Comparison of ENCODE assay signal across 13 cellular contexts in genomic region chr1:159869173-159869572, GRCh38. TPM values are rescaled to one million over a fixed set of nuclear protein-coding genes. Genes with fewer than 3 reads are reported as not detected.
DNase-seq lines count a peak whose midpoint lies in the region; ATAC-seq and TF ChIP-seq lines count a peak whose summit lies in the region.
"Had no signal": no experiment of that assay in that cellular context is flagged by ENCODE, and none has a peak within 500 bp of the region (broad histone marks: within the 10 kb centered on the region; RNA-seq: fewer than 3 reads in every experiment).

No MANE protein-coding gene starts in this region.

- H3K4me3 Mint-ChIP-seq in T-helper 2 cell treated with Interferon-gamma antibody and Interleukin-4, amounts not matched to agents 5 μg/mL and 100 μg/mL, for 36 hours, result no peak overlapping the region
- H3K4me3 Mint-ChIP-seq: brain, immature natural killer cell had no signal

- H3K27me3 ChIP-seq in SJCRH30 (peaks cover 1% of the 10 kb centered on the region; the same call in 1 of the 2 replicates), Karpas-422 (ENCODE audit: low read length) (no peaks in the 10 kb centered on the region), Peyer's patch (no peaks in the 10 kb centered on the region)
- H3K27me3 ChIP-seq: right lobe of liver, upper lobe of left lung had no signal

- no peaks in the 10 kb centered on the region for H4K20me1 ChIP-seq in Karpas-422 (ENCODE audit: insufficient read depth, low read depth, low read length)

- H3K36me3 ChIP-seq in SJCRH30 (no peaks in the 10 kb centered on the region), Karpas-422 (ENCODE audit: insufficient read depth, low read length) (no peaks in the 10 kb centered on the region), Peyer's patch (no peaks in the 10 kb centered on the region)
- H3K36me3 ChIP-seq: right lobe of liver, upper lobe of left lung had no signal

- ATAC-seq in HG02623 (IDR thresholded peaks at IDR 0.05; ENCODE audit: unreplicated experiment), result no peak
- ATAC-seq: right lobe of liver had no signal

- H3K9me3 ChIP-seq in SJCRH30 (replicated peaks) (no peaks in the 10 kb centered on the region), Karpas-422 (ENCODE audit: low read length) (no peaks in the 10 kb centered on the region), Peyer's patch (no peaks in the 10 kb centered on the region)
- H3K9me3 ChIP-seq: right lobe of liver, upper lobe of left lung had no signal

- no peaks in the 10 kb centered on the region for H3K79me2 ChIP-seq in Karpas-422 (ENCODE audit: low read length)

- H3K4me1 ChIP-seq in SJCRH30, result no peaks in the 10 kb centered on the region
- H3K4me1 ChIP-seq in Karpas-422 (ENCODE audit: low read length), result no peaks in the 10 kb centered on the region
- H3K4me1 ChIP-seq in Peyer's patch, result peaks cover 0 to 22% (median 3%) of the 10 kb centered on the region in 4 donors

- H3K27ac Mint-ChIP-seq in T-helper 2 cell treated with Interferon-gamma antibody and Interleukin-4, amounts not matched to agents 5 μg/mL and 100 μg/mL, for 36 hours, result no peak overlapping the region

- TF ChIP-seq CTCF in AG10803 (conservative IDR thresholded peaks at IDR 0.05; ENCODE audit: low read length) (no peak), fibroblast of mammary gland (conservative IDR thresholded peaks at IDR 0.05; ENCODE audit: control insufficient read depth, insufficient read depth, low read depth, low read length) (no peak), Peyer's patch (IDR thresholded peaks at IDR 0.05) (no peak)

- H3K4me3 ChIP-seq in AG10803 (ENCODE audit: low read length), result no peak overlapping the region
- H3K4me3 ChIP-seq in fibroblast of mammary gland (ENCODE audit: control insufficient read depth, low read depth, low read length), result no peak overlapping the region
- no peak overlapping the region for H3K4me3 ChIP-seq in SJCRH30
- no peak overlapping the region for H3K4me3 ChIP-seq in Karpas-422 (ENCODE audit: low read length)
- H3K4me3 ChIP-seq in Peyer's patch, result no peak overlapping the region
- H3K4me3 ChIP-seq: right lobe of liver, upper lobe of left lung had no signal

- DNase-seq in AG10803 (ENCODE audit: low read depth) (peak; percentile 53), HCEC 1CT (peak; percentile 83), fibroblast of mammary gland (ENCODE audit: low read depth) (peak; percentile 86), SJCRH30 (no peak), Karpas-422 (no peak), Peyer's patch (no peak)
- DNase-seq in T-helper 2 cell treated with Interferon-gamma antibody and Interleukin-4, amounts not matched to agents 5 μg/mL and 100 μg/mL, for 36 hours (ENCODE audit: low spot score), result peak; percentile 17
- DNase-seq: immature natural killer cell, right lobe of liver, T-helper 1 cell, upper lobe of left lung had no signal

- H3K36me3 Mint-ChIP-seq in T-helper 2 cell treated with Interferon-gamma antibody and Interleukin-4, amounts not matched to agents 5 μg/mL and 100 μg/mL, for 36 hours (ENCODE audit: low read depth), result no peaks in the 10 kb centered on the region
- H3K36me3 Mint-ChIP-seq: brain had no signal

- no peaks in the 10 kb centered on the region for H3K9me2 ChIP-seq in Karpas-422 (replicated peaks; ENCODE audit: insufficient read depth, low read length)

- no peak overlapping the region for H2AFZ ChIP-seq in Karpas-422 (ENCODE audit: low read length)

- peaks cover 15% of the 10 kb centered on the region for H3K4me1 Mint-ChIP-seq in T-helper 2 cell treated with Interferon-gamma antibody and Interleukin-4, amounts not matched to agents 5 μg/mL and 100 μg/mL, for 36 hours (ENCODE audit: low read depth)

- peaks cover 3% of the 10 kb centered on the region for H3K27me3 Mint-ChIP-seq in T-helper 2 cell treated with Interferon-gamma antibody and Interleukin-4, amounts not matched to agents 5 μg/mL and 100 μg/mL, for 36 hours (ENCODE audit: low read depth)

- H3K27ac ChIP-seq in SJCRH30 (no peak overlapping the region), Karpas-422 (ENCODE audit: low read length) (no peak overlapping the region), Peyer's patch (no peak overlapping the region)
- H3K27ac ChIP-seq: right lobe of liver, upper lobe of left lung had no signal

- no peak overlapping the region for H3K9ac ChIP-seq in Karpas-422 (ENCODE audit: low read length)

- TF ChIP-seq POLR2A in Peyer's patch (IDR thresholded peaks at IDR 0.05), result no peak

- no peaks in the 10 kb centered on the region for H3K9me3 Mint-ChIP-seq in T-helper 2 cell treated with Interferon-gamma antibody and Interleukin-4, amounts not matched to agents 5 μg/mL and 100 μg/mL, for 36 hours
- H3K9me3 Mint-ChIP-seq: brain, immature natural killer cell had no signal

- no peak overlapping the region for H3K4me2 ChIP-seq in Karpas-422 (ENCODE audit: low read depth, low read length, poor library complexity, severe bottlenecking)

RNA-seq across cellular contexts. Expression of gene VSIG8, which starts 6.7 kb away (rescaled TPM):
- total RNA-seq in SJCRH30 (2014; rRNA removed; shearing (Covaris generic)), result not detected in 2 replicates
- total RNA-seq in Karpas-422 (2014; rRNA removed; shearing (Covaris generic); ENCODE audit: low replicate concordance), result not detected in 2 replicates
- total RNA-seq in Peyer's patch, result under 1 TPM in 1 of 4 donors, not detected in 3; 0.85 TPM
- total RNA-seq: right lobe of liver had no signal

RNA-seq across cellular contexts. Expression of gene CFAP45, which starts 30.8 kb away (rescaled TPM):
- total RNA-seq in SJCRH30 (2014; rRNA removed; shearing (Covaris generic)), result 0.41 and 0.42 TPM in 2 replicates
- 1.2 TPM in 1 of 2 replicates, not detected in the other for total RNA-seq in Karpas-422 (2014; rRNA removed; shearing (Covaris generic); ENCODE audit: low replicate concordance)
- total RNA-seq in Peyer's patch, result 1 to 10 TPM in 1 of 4 donors, not detected in 3; 2.5 TPM
- total RNA-seq: right lobe of liver had no signal

RNA-seq across cellular contexts. Expression of gene SLAMF8, which starts 42.5 kb away (rescaled TPM):
- total RNA-seq in SJCRH30 (2014; rRNA removed; shearing (Covaris generic)), result 0.05 TPM in 1 of 2 replicates, not detected in the other
- total RNA-seq in Karpas-422 (2014; rRNA removed; shearing (Covaris generic); ENCODE audit: low replicate concordance), result not detected in 2 replicates
- total RNA-seq in Peyer's patch, result 10 to 100 TPM in 1 of 4 donors, 1 to 10 TPM in 2, not detected in 1; 1.1 to 18.2 (median 2.7) TPM

RNA-seq across cellular contexts. Expression of gene TAGLN2, which starts 56.1 kb away (rescaled TPM):
- 82.6 and 85.4 TPM in 2 replicates for total RNA-seq in SJCRH30 (2014; rRNA removed; shearing (Covaris generic))
- total RNA-seq in Karpas-422 (2014; rRNA removed; shearing (Covaris generic); ENCODE audit: low replicate concordance), result 141 and 188 TPM in 2 replicates
- total RNA-seq in Peyer's patch, result 100 to 1,000 TPM; 120 to 304 (median 177) TPM

Comparison
In these comparisons a context has a peak if more than half of its experiments do, and no peak if none do; other contexts are left out.
1. DNase-seq: peak in AG10803 (single experiment), HCEC 1CT (single experiment), T-helper 2 cell treated with Interferon-gamma antibody and Interleukin-4, amounts not matched to agents 5 μg/mL and 100 μg/mL, for 36 hours (single experiment) and fibroblast of mammary gland (single experiment); none in SJCRH30 (0 of 2), Karpas-422 (single experiment) and Peyer's patch (0 of 3).